12 cellular contexts compared by ENCODE assay signal in the genomic region with DNA sequence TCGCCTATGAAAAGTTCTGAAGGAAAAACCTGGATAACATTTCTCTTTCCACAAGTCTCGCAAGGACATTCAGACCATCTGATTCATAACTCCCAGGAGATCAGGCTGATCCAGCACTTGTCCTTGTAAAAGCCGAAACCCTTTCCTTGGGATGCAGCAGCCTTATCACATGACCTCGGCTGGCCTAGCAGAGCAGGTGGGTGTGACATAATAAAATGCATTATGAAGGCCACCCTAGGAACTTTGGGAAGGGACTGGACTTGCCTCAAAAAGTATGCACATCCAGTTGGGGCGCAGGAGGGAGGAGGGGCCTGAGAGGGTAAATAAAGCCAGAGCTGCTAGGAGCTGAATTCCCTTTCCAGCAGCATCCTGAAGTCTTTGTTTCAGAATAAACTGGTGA.
DNase-seq lines count a peak whose midpoint lies in the region; ATAC-seq and TF ChIP-seq lines count a peak whose summit lies in the region.
"Had no signal": no experiment of that assay in that cellular context is flagged by ENCODE, and none has a peak within 500 bp of the region (broad histone marks: within the 10 kb centered on the region; RNA-seq: fewer than 3 reads in every experiment).

No MANE protein-coding gene starts in this region.

- H3K4me1 ChIP-seq in adipocyte (ENCODE audit: control insufficient read depth, insufficient read depth, low read length) (peaks cover 76% of the 10 kb centered on the region), heart left ventricle (peaks cover 0 to 45% (median 16%) of the 10 kb centered on the region in 12 donors), sigmoid colon (peaks cover 0 to 19% (median 13%) of the 10 kb centered on the region in 4 donors)

- H3K9me3 ChIP-seq in adipocyte (ENCODE audit: control insufficient read depth, low read length) (no peaks in the 10 kb centered on the region), heart left ventricle (no peaks in the 10 kb centered on the region), sigmoid colon (no peaks in the 10 kb centered on the region)
- H3K9me3 ChIP-seq: Caco-2 had no signal

- H3K27ac Mint-ChIP-seq in stimulated activated effector memory CD8-positive, alpha-beta T cell treated with anti-CD3 and anti-CD28 coated beads, Interleukin-12 subunit alpha, Interleukin-12 subunit beta, amount 100 ng/mL, for 72 hours = no peak overlapping the region
- no peak overlapping the region for H3K27ac Mint-ChIP-seq in activated CD4-positive, alpha-beta T cell treated with anti-CD3 and anti-CD28 coated beads, Interleukin-2, amount 10 ng/mL, durations not matched to agents 7 days and 5 days
- H3K27ac Mint-ChIP-seq in stimulated activated naive CD8-positive, alpha-beta T cell treated with anti-CD3 and anti-CD28 coated beads, Interleukin-15, amount 100 ng/mL, for 72 hours = no peak overlapping the region
- H3K27ac Mint-ChIP-seq: naive B cell had no signal

- H3K9ac ChIP-seq in adipocyte (ENCODE audit: low read length) = peak overlapping the region; percentile 81

- no peak overlapping the region for H3K4me3 Mint-ChIP-seq in stimulated activated effector memory CD8-positive, alpha-beta T cell treated with anti-CD3 and anti-CD28 coated beads, Interleukin-12 subunit alpha, Interleukin-12 subunit beta, amount 100 ng/mL, for 72 hours
- no peak overlapping the region for H3K4me3 Mint-ChIP-seq in activated CD4-positive, alpha-beta T cell treated with anti-CD3 and anti-CD28 coated beads, Interleukin-2, amount 10 ng/mL, durations not matched to agents 7 days and 5 days
- H3K4me3 Mint-ChIP-seq in stimulated activated naive CD8-positive, alpha-beta T cell treated with anti-CD3 and anti-CD28 coated beads, Interleukin-15, amount 100 ng/mL, for 72 hours = no peak overlapping the region
- H3K4me3 Mint-ChIP-seq: naive B cell had no signal

- WGBS in heart left ventricle, 4 donors = 53 to 69% (median 60%) methylated on average over 5 of the region's 5 CpGs
- WGBS in sigmoid colon, 2 donors = 55 to 81% methylated on average over 5 of the region's 5 CpGs

- DNase-seq in HCEC 1CT = peak; percentile 58
- DNase-seq in adipocyte (ENCODE audit: low read depth) = peak; percentile 63
- peak in 2 of 5 donors; percentile 42 to 55 for DNase-seq in heart left ventricle
- peak; percentile 67 for DNase-seq in sigmoid colon
- no peak for DNase-seq in stimulated activated effector memory CD8-positive, alpha-beta T cell treated with anti-CD3 and anti-CD28 coated beads, Interleukin-12 subunit alpha, Interleukin-12 subunit beta, amount 100 ng/mL, for 72 hours (ENCODE audit: low spot score in 2 of 2)
- DNase-seq in activated CD4-positive, alpha-beta T cell treated with anti-CD3 and anti-CD28 coated beads, Interleukin-2, amount 10 ng/mL, durations not matched to agents 7 days and 5 days = no peak
- no peak for DNase-seq in head of caudate nucleus
- DNase-seq in stimulated activated naive CD8-positive, alpha-beta T cell treated with anti-CD3 and anti-CD28 coated beads, Interleukin-15, amount 100 ng/mL, for 72 hours = no peak
- DNase-seq: Caco-2, cerebellar nuclear complex, naive B cell, NCI-H1694 had no signal

- ATAC-seq in heart left ventricle = peak; percentile 33 to 87 (median 68)
- no peak for ATAC-seq in stimulated activated effector memory CD8-positive, alpha-beta T cell treated with anti-CD3 and anti-CD28 coated beads, Interleukin-12 subunit alpha, Interleukin-12 subunit beta, amount 100 ng/mL, for 72 hours
- ATAC-seq in stimulated activated naive CD8-positive, alpha-beta T cell treated with anti-CD3 and anti-CD28 coated beads, Interleukin-15, amount 100 ng/mL, for 72 hours = no peak

- POLR2A ChIA-PET in activated CD4-positive, alpha-beta T cell treated with anti-CD3 and anti-CD28 coated beads, Interleukin-2, amount 10 ng/mL, durations not matched to agents 7 days and 5 days (lab: Charles Lee) = no interaction called here

- H3K27me3 ChIP-seq in adipocyte (replicated peaks; ENCODE audit: control insufficient read depth, insufficient read depth, low read length) (no peaks in the 10 kb centered on the region), heart left ventricle (no peaks in the 10 kb centered on the region), sigmoid colon (no peaks in the 10 kb centered on the region)

- H3K27ac ChIP-seq in heart left ventricle = peak overlapping the region in 1 of 12 donors; percentile 75
- peak overlapping the region in 3 of 4 donors; percentile 2 to 61 (median 27) for H3K27ac ChIP-seq in sigmoid colon

- H3K9me3 Mint-ChIP-seq in stimulated activated effector memory CD8-positive, alpha-beta T cell treated with anti-CD3 and anti-CD28 coated beads, Interleukin-12 subunit alpha, Interleukin-12 subunit beta, amount 100 ng/mL, for 72 hours = no peaks in the 10 kb centered on the region
- H3K9me3 Mint-ChIP-seq in activated CD4-positive, alpha-beta T cell treated with anti-CD3 and anti-CD28 coated beads, Interleukin-2, amount 10 ng/mL, durations not matched to agents 7 days and 5 days = no peaks in the 10 kb centered on the region
- H3K9me3 Mint-ChIP-seq in stimulated activated naive CD8-positive, alpha-beta T cell treated with anti-CD3 and anti-CD28 coated beads, Interleukin-15, amount 100 ng/mL, for 72 hours = no peaks in the 10 kb centered on the region
- H3K9me3 Mint-ChIP-seq: naive B cell had no signal

- no peak for TF ChIP-seq CTCF in heart left ventricle (IDR thresholded peaks at IDR 0.05)
- no peak for TF ChIP-seq CTCF in sigmoid colon (IDR thresholded peaks at IDR 0.05)

- intact Hi-C loops in heart left ventricle (cut with DNase I) (loop anchor here in 1 of 10 donors (10.0 kb wide), 1 partner anchor 1985 kb away; no protein-coding TSS in a partner anchor), sigmoid colon (cut with DNase I) (no loop called here), head of caudate nucleus (cut with DNase I) (no loop called here)

- peaks cover 5% of the 10 kb centered on the region for H3K27me3 Mint-ChIP-seq in activated CD4-positive, alpha-beta T cell treated with anti-CD3 and anti-CD28 coated beads, Interleukin-2, amount 10 ng/mL, durations not matched to agents 7 days and 5 days
- H3K27me3 Mint-ChIP-seq in stimulated activated naive CD8-positive, alpha-beta T cell treated with anti-CD3 and anti-CD28 coated beads, Interleukin-15, amount 100 ng/mL, for 72 hours = no peaks in the 10 kb centered on the region

- CTCF ChIA-PET in activated CD4-positive, alpha-beta T cell treated with anti-CD3 and anti-CD28 coated beads, Interleukin-2, amount 10 ng/mL, durations not matched to agents 7 days and 5 days (lab: Charles Lee) = interaction anchor here (0.7 kb wide), 1 partner anchor 14 kb away, joined by 3 read pairs; no protein-coding TSS in a partner anchor

- TF ChIP-seq EP300 in sigmoid colon (IDR thresholded peaks at IDR 0.05) = no peak

- no peaks in the 10 kb centered on the region for H3K36me3 Mint-ChIP-seq in stimulated activated effector memory CD8-positive, alpha-beta T cell treated with anti-CD3 and anti-CD28 coated beads, Interleukin-12 subunit alpha, Interleukin-12 subunit beta, amount 100 ng/mL, for 72 hours
- H3K36me3 Mint-ChIP-seq in activated CD4-positive, alpha-beta T cell treated with anti-CD3 and anti-CD28 coated beads, Interleukin-2, amount 10 ng/mL, durations not matched to agents 7 days and 5 days (ENCODE audit: low read depth) = no peaks in the 10 kb centered on the region
- H3K36me3 Mint-ChIP-seq: naive B cell had no signal

- H3K4me3 ChIP-seq in adipocyte (ENCODE audit: low read length) (peak overlapping the region; percentile 33), heart left ventricle (no peak overlapping the region), sigmoid colon (no peak overlapping the region)

- H3K4me1 Mint-ChIP-seq in stimulated activated effector memory CD8-positive, alpha-beta T cell treated with anti-CD3 and anti-CD28 coated beads, Interleukin-12 subunit alpha, Interleukin-12 subunit beta, amount 100 ng/mL, for 72 hours = no peaks in the 10 kb centered on the region
- H3K4me1 Mint-ChIP-seq in activated CD4-positive, alpha-beta T cell treated with anti-CD3 and anti-CD28 coated beads, Interleukin-2, amount 10 ng/mL, durations not matched to agents 7 days and 5 days = no peaks in the 10 kb centered on the region
- no peaks in the 10 kb centered on the region for H3K4me1 Mint-ChIP-seq in stimulated activated naive CD8-positive, alpha-beta T cell treated with anti-CD3 and anti-CD28 coated beads, Interleukin-15, amount 100 ng/mL, for 72 hours
- H3K4me1 Mint-ChIP-seq: naive B cell had no signal

- H3K36me3 ChIP-seq in adipocyte (ENCODE audit: control insufficient read depth, insufficient read depth, low read length, severe bottlenecking) (no peaks in the 10 kb centered on the region), heart left ventricle (no peaks in the 10 kb centered on the region), sigmoid colon (no peaks in the 10 kb centered on the region)

- TF ChIP-seq POLR2A in heart left ventricle (IDR thresholded peaks at IDR 0.05) = no peak
- no peak for TF ChIP-seq POLR2A in sigmoid colon (IDR thresholded peaks at IDR 0.05)

Comparison
In these comparisons a context has a peak if more than half of its experiments do, and no peak if none do; other contexts are left out.
1. DNase-seq: peak in HCEC 1CT (single experiment), adipocyte (single experiment) and sigmoid colon (single experiment); none in stimulated activated effector memory CD8-positive, alpha-beta T cell treated with anti-CD3 and anti-CD28 coated beads, Interleukin-12 subunit alpha, Interleukin-12 subunit beta, amount 100 ng/mL, for 72 hours (0 of 2), activated CD4-positive, alpha-beta T cell treated with anti-CD3 and anti-CD28 coated beads, Interleukin-2, amount 10 ng/mL, durations not matched to agents 7 days and 5 days (single experiment), head of caudate nucleus (0 of 42) and stimulated activated naive CD8-positive, alpha-beta T cell treated with anti-CD3 and anti-CD28 coated beads, Interleukin-15, amount 100 ng/mL, for 72 hours (0 of 2).
2. ATAC-seq: peak in heart left ventricle (4 of 4); none in stimulated activated effector memory CD8-positive, alpha-beta T cell treated with anti-CD3 and anti-CD28 coated beads, Interleukin-12 subunit alpha, Interleukin-12 subunit beta, amount 100 ng/mL, for 72 hours (single experiment) and stimulated activated naive CD8-positive, alpha-beta T cell treated with anti-CD3 and anti-CD28 coated beads, Interleukin-15, amount 100 ng/mL, for 72 hours (single experiment).